1 cellular context compared by ENCODE assay signal in genomic region chr2:122622896-122623295, GRCh38.
TF ChIP-seq lines count a peak whose summit lies in the region.

No MANE protein-coding gene starts in this region.

TF ChIP-seq in GM23338, 12 proteins besides CTCF, POLR2A, EP300 and RAD21 (continued from another document):
- TF ChIP-seq REST (IDR thresholded peaks at IDR 0.05; ENCODE audit: unreplicated experiment) (no peak), EZH2phosphoT487 (IDR thresholded peaks at IDR 0.05; ENCODE audit: unreplicated experiment) (no peak), ZNF331 (CRISPR knock-in tag; IDR thresholded peaks at IDR 0.05; ENCODE audit: low read depth) (no peak), CREB1 (CRISPR knock-in tag; IDR thresholded peaks at IDR 0.05; ENCODE audit: low read depth) (no peak), ETS1 (IDR thresholded peaks at IDR 0.05) (no peak), EZH2 (IDR thresholded peaks at IDR 0.05; ENCODE audit: low read depth, unreplicated experiment) (no peak)
TF ChIP-seq in GM23338: peak in this region for 0.
